ENCODE assay signal across 8 cellular contexts in genomic region chr20:30376767-30377658, GRCh38.
A peak's percentile ranks its signal among the peaks of the same experiment; 100 is the strongest.
DNase-seq lines count a peak whose midpoint lies in the region; ATAC-seq, FAIRE-seq and TF ChIP-seq lines count a peak whose summit lies in the region.

No MANE protein-coding gene starts in this region.

- H3K9me2 ChIP-seq in hepatocyte (replicated peaks; ENCODE audit: insufficient read depth), result no peaks in the 10 kb centered on the region

- H3K27me3 ChIP-seq in astrocyte (ENCODE audit: insufficient read depth, low read length), result no peaks in the 10 kb centered on the region
- H3K27me3 ChIP-seq in hepatocyte, result no peaks in the 10 kb centered on the region

- H2AFZ ChIP-seq in astrocyte (ENCODE audit: low read depth, low read length) (peak overlapping the region; percentile 98), hepatocyte (no peak overlapping the region)

- H3K4me1 ChIP-seq in astrocyte (ENCODE audit: insufficient read depth, low read length) (no peaks in the 10 kb centered on the region), hepatocyte (ENCODE audit: insufficient read depth) (no peaks in the 10 kb centered on the region)

- 88% methylated on average over 63 of the region's 70 CpGs for WGBS in hepatocyte (ENCODE audit: low lambda C conversion rate, missing lambda C conversion rate)

- H3K79me2 ChIP-seq in astrocyte (ENCODE audit: insufficient read depth, low read length) (no peaks in the 10 kb centered on the region), hepatocyte (no peaks in the 10 kb centered on the region)

- H4K20me1 ChIP-seq in astrocyte (ENCODE audit: insufficient read depth, low read length), result no peaks in the 10 kb centered on the region
- H4K20me1 ChIP-seq in hepatocyte (ENCODE audit: insufficient read depth, poor library complexity, severe bottlenecking), result no peaks in the 10 kb centered on the region

- peak overlapping the region; percentile 86 for H3K4me3 Mint-ChIP-seq in T-helper 2 cell treated with Interferon-gamma antibody and Interleukin-4, amounts not matched to agents 5 μg/mL and 100 μg/mL, for 36 hours
- peak overlapping the region; percentile 94 for H3K4me3 Mint-ChIP-seq in astrocyte (ENCODE audit: unreplicated experiment)

- H3K27ac ChIP-seq in astrocyte (ENCODE audit: low read depth, low read length) (peak overlapping the region; percentile 72), hepatocyte (no peak overlapping the region)

- DNase-seq in GM04504 (ENCODE audit: low read depth) (peak; percentile 40), NCI-H1436 (lab: John Stamatoyannopoulos, UW) (peak; percentile 78), astrocyte (ENCODE audit: low read depth) (peak; percentile 39), hepatocyte (ENCODE audit: low spot score) (peak; percentile 4), sciatic nerve (ENCODE audit: low spot score) (peak; percentile 87)
- DNase-seq in T-helper 2 cell treated with Interferon-gamma antibody and Interleukin-4, amounts not matched to agents 5 μg/mL and 100 μg/mL, for 36 hours (ENCODE audit: low spot score), result peak; percentile 89

- peaks cover 29% of the 10 kb centered on the region for H3K4me1 Mint-ChIP-seq in T-helper 2 cell treated with Interferon-gamma antibody and Interleukin-4, amounts not matched to agents 5 μg/mL and 100 μg/mL, for 36 hours (ENCODE audit: low read depth)
- H3K4me1 Mint-ChIP-seq in astrocyte (ENCODE audit: low read depth, unreplicated experiment), result peaks cover 4% of the 10 kb centered on the region

- H3K27ac Mint-ChIP-seq in T-helper 2 cell treated with Interferon-gamma antibody and Interleukin-4, amounts not matched to agents 5 μg/mL and 100 μg/mL, for 36 hours, result peak overlapping the region; percentile 95
- peak overlapping the region; percentile 38 for H3K27ac Mint-ChIP-seq in astrocyte (ENCODE audit: unreplicated experiment)

- FAIRE-seq in astrocyte (lab: Jason Lieb, UNC), result no peak

- peaks cover 28% of the 10 kb centered on the region for H3K36me3 Mint-ChIP-seq in T-helper 2 cell treated with Interferon-gamma antibody and Interleukin-4, amounts not matched to agents 5 μg/mL and 100 μg/mL, for 36 hours (ENCODE audit: low read depth)
- H3K36me3 Mint-ChIP-seq in astrocyte (ENCODE audit: low read depth, unreplicated experiment), result no peaks in the 10 kb centered on the region

- H3K9me3 ChIP-seq in astrocyte (ENCODE audit: insufficient read depth, low read depth, low read length), result no peaks in the 10 kb centered on the region
- no peaks in the 10 kb centered on the region for H3K9me3 ChIP-seq in hepatocyte (ENCODE audit: low read depth)

- H3K9ac ChIP-seq in astrocyte (ENCODE audit: low read length), result peak overlapping the region; percentile 96

- H3K9me3 Mint-ChIP-seq in T-helper 2 cell treated with Interferon-gamma antibody and Interleukin-4, amounts not matched to agents 5 μg/mL and 100 μg/mL, for 36 hours, result peaks cover 7% of the 10 kb centered on the region
- H3K9me3 Mint-ChIP-seq in astrocyte (ENCODE audit: unreplicated experiment), result no peaks in the 10 kb centered on the region

- peak; percentile 95 for ATAC-seq in HG02571 (IDR thresholded peaks at IDR 0.05; ENCODE audit: unreplicated experiment)
- ATAC-seq in sciatic nerve, result peak; percentile 81
- no peak for ATAC-seq in HG03025 (IDR thresholded peaks at IDR 0.05; ENCODE audit: low FRiP score, unreplicated experiment)

- intact Hi-C loops in sciatic nerve (cut with DNase I), result no loop called here

- no peak for TF ChIP-seq CTCF in astrocyte (IDR thresholded peaks at IDR 0.05; ENCODE audit: insufficient read depth, low read depth, low read length)
- TF ChIP-seq CTCF in hepatocyte (IDR thresholded peaks at IDR 0.05; ENCODE audit: poor library complexity), result no peak

- H3K4me2 ChIP-seq in astrocyte (ENCODE audit: low read length), result peak overlapping the region; percentile 86
- H3K4me2 ChIP-seq in hepatocyte, result no peak overlapping the region

- no peaks in the 10 kb centered on the region for H3K27me3 Mint-ChIP-seq in T-helper 2 cell treated with Interferon-gamma antibody and Interleukin-4, amounts not matched to agents 5 μg/mL and 100 μg/mL, for 36 hours (ENCODE audit: low read depth)
- H3K27me3 Mint-ChIP-seq in astrocyte (ENCODE audit: low read depth, unreplicated experiment), result no peaks in the 10 kb centered on the region

- H3K36me3 ChIP-seq in astrocyte (ENCODE audit: insufficient read depth, low read length), result no peaks in the 10 kb centered on the region
- no peaks in the 10 kb centered on the region for H3K36me3 ChIP-seq in hepatocyte (replicated peaks; ENCODE audit: insufficient read depth, low read depth)

- peak overlapping the region; percentile 93 for H3K4me3 ChIP-seq in astrocyte (ENCODE audit: insufficient read depth, low read depth, low read length)
- no peak overlapping the region for H3K4me3 ChIP-seq in hepatocyte

Comparison
In these comparisons a context has a peak if more than half of its experiments do, and no peak if none do; other contexts are left out.
1. DNase-seq: peak in every context shown above with its lines; median percentile 89 in T-helper 2 cell treated with Interferon-gamma antibody and Interleukin-4, amounts not matched to agents 5 μg/mL and 100 μg/mL, for 36 hours; 87 in sciatic nerve; 78 in NCI-H1436; 40 in GM04504; 39 in astrocyte; 4 in hepatocyte.